23 cellular contexts compared by ENCODE assay signal in the genomic region with DNA sequence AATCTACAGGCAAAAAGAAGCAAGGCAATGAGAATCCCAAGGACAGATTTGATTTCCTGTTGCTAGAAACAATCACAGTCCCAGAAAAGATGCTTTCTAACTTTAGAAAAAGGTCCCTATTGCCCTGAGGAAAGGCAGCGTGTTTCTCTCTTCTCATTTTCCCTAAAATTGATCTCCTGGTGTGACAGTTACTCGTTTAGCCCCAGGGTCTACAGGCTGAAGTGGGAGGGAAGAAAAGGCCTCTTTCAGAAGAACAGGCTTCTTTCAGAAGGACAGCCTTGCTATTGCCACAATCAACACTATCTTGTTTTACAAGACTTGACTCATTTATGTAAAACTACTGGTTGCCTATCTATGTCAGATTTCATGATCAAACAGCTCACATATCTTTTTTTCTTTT.
DNase-seq lines count a peak whose midpoint lies in the region; ATAC-seq lines count a peak whose summit lies in the region.
"Had no signal": no experiment of that assay in that cellular context is flagged by ENCODE, and none has a peak within 500 bp of the region (broad histone marks: within the 10 kb centered on the region; RNA-seq: fewer than 3 reads in every experiment).

No MANE protein-coding gene starts in this region.

- ATAC-seq in CD4-positive, CD25-positive, alpha-beta regulatory T cell (ENCODE audit: low read depth in 2 of 2), result no peak
- no peak for ATAC-seq in HG02981 (IDR thresholded peaks at IDR 0.05; ENCODE audit: unreplicated experiment)
- ATAC-seq in GM21367 (IDR thresholded peaks at IDR 0.05; ENCODE audit: unreplicated experiment), result no peak
- ATAC-seq: A549; CD8-positive, alpha-beta T cell; GM12878 had no signal

- peaks cover 0 to 11% (median 7%) of the 10 kb centered on the region in 7 donors for H3K9me3 Mint-ChIP-seq in CD4-positive, CD25-positive, alpha-beta regulatory T cell

- H3K4me1 Mint-ChIP-seq in CD4-positive, CD25-positive, alpha-beta regulatory T cell, result peaks cover 0 to under 1% (median 0%) of the 10 kb centered on the region in 4 donors
- H3K4me1 Mint-ChIP-seq: B cell had no signal

- H3K36me3 ChIP-seq in CD4-positive, CD25-positive, alpha-beta regulatory T cell (ENCODE audit: control insufficient read depth, insufficient read depth, low read length), result no peaks in the 10 kb centered on the region
- H3K36me3 ChIP-seq: BLaER1 treated with 17β-estradiol and CSF1 and Interleukin-3, amounts not matched to agents 10 nM and 100 nM had no signal

- H3K27ac Mint-ChIP-seq in CD4-positive, CD25-positive, alpha-beta regulatory T cell, result no peak overlapping the region
- H3K27ac Mint-ChIP-seq: B cell; CD8-positive, alpha-beta T cell had no signal

- H3K4me1 ChIP-seq in CD4-positive, CD25-positive, alpha-beta regulatory T cell (ENCODE audit: control insufficient read depth, insufficient read depth, low read length, poor library complexity, severe bottlenecking), result no peaks in the 10 kb centered on the region
- H3K4me1 ChIP-seq: A549; BLaER1 treated with 17β-estradiol and CSF1 and Interleukin-3, amounts not matched to agents 10 nM and 100 nM had no signal

- no peaks in the 10 kb centered on the region for H3K27me3 ChIP-seq in CD4-positive, CD25-positive, alpha-beta regulatory T cell (ENCODE audit: control insufficient read depth, insufficient read depth, low read length)
- H3K27me3 ChIP-seq: BLaER1 treated with 17β-estradiol and CSF1 and Interleukin-3, amounts not matched to agents 10 nM and 100 nM had no signal

- H3K9me3 ChIP-seq in CD4-positive, CD25-positive, alpha-beta regulatory T cell (ENCODE audit: control insufficient read depth in 2 of 2, low read length in 2 of 2), result no peaks in the 10 kb centered on the region
- H3K9me3 ChIP-seq: A549 had no signal

- H3K27ac ChIP-seq in CD4-positive, CD25-positive, alpha-beta regulatory T cell (ENCODE audit: insufficient read depth, low read length, poor library complexity, severe bottlenecking), result peak overlapping the region; percentile 14
- H3K27ac ChIP-seq: 22Rv1; A549; BLaER1 treated with 17β-estradiol and CSF1 and Interleukin-3, amounts not matched to agents 10 nM and 100 nM; C4-2B had no signal

- H3K27me3 Mint-ChIP-seq in CD4-positive, CD25-positive, alpha-beta regulatory T cell, result peaks cover 38% of the 10 kb centered on the region

- H3K4me3 Mint-ChIP-seq in CD4-positive, CD25-positive, alpha-beta regulatory T cell, result no peak overlapping the region
- H3K4me3 Mint-ChIP-seq: B cell; CD8-positive, alpha-beta T cell had no signal

- H3K36me3 Mint-ChIP-seq in CD4-positive, CD25-positive, alpha-beta regulatory T cell, result peaks cover 4% of the 10 kb centered on the region
- H3K36me3 Mint-ChIP-seq: CD8-positive, alpha-beta T cell had no signal

- no peak overlapping the region for H3K4me3 ChIP-seq in CD4-positive, CD25-positive, alpha-beta regulatory T cell (ENCODE audit: low read depth, low read length)
- H3K4me3 ChIP-seq: A549; BLaER1 treated with 17β-estradiol and CSF1 and Interleukin-3, amounts not matched to agents 10 nM and 100 nM; GM12878 had no signal

- in situ Hi-C loops in G401 (cut with HindIII; ENCODE audit: low sequenced_read_pairs) (no loop called here), SK-MEL-5 (cut with HindIII; ENCODE audit: low pct_unique_long_range_greater_than_20kb, low sequenced_read_pairs) (no loop called here)

- no peak for DNase-seq in CD4-positive, CD25-positive, alpha-beta regulatory T cell
- DNase-seq in G401 (ENCODE audit: low spot score) (peak; percentile 1), SK-MEL-5 (ENCODE audit: low read depth, low spot score) (peak; percentile 74), foreskin melanocyte (peak; percentile 62), GM03348 (ENCODE audit: low spot score) (no peak)
- DNase-seq: AML-193; CD8-positive, alpha-beta T cell; COR-L47; DMS 273 treated with DMSO at 0.1 percent for 48 hours; DMS153; DMS53; DMS79; DND-41; EL; GF-D8 had no signal

Comparison
In these comparisons a context has a peak if more than half of its experiments do, and no peak if none do; other contexts are left out.
1. DNase-seq: peak in G401 (single experiment), SK-MEL-5 (single experiment) and foreskin melanocyte (single experiment); none in CD4-positive, CD25-positive, alpha-beta regulatory T cell (0 of 3) and GM03348 (single experiment).